ENCODE assay signal across 35 cellular contexts in the genomic region with DNA sequence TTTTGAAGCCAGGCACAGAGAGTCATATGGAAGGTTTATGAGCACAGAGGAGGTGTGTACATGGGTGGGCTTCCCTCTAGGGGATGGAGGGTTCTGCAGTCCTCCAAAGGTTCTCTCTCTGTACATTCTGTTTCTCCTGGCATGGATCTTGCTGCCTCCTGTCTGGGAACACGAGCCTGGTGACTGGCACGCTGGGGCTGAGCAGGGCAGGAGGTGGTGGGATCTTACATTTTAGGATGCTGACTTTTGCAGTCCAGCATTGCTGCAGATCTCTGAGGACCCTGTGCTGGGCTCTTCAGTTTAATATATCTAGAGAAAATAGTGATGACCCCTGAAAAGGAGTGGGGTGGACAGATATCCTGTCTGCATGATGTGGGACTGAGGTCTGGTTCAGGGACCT. TPM values are rescaled to one million over a fixed set of nuclear protein-coding genes. Genes with fewer than 3 reads are reported as not detected.
"Had no signal": no experiment of that assay in that cellular context is flagged by ENCODE, and none has a peak within 500 bp of the region (broad histone marks: within the 10 kb centered on the region; RNA-seq: fewer than 3 reads in every experiment).

No MANE protein-coding gene starts in this region.

- H3K27ac Mint-ChIP-seq: activated CD4-positive, alpha-beta memory T cell treated with anti-CD3 and anti-CD28 coated beads for 36 hours; activated naive CD8-positive, alpha-beta T cell treated with anti-CD3 and anti-CD28 coated beads for 36 hours; activated T-helper 1 cell treated with anti-CD3 and anti-CD28 coated beads, Interleukin-12 subunit alpha, Interleukin-12 subunit beta, Interleukin-2, Interleukin-4 antibody, amounts not matched to agents 30 ng/mL and 10 ng/mL and 1 ng/mL, durations not matched to agents 14 hours and 24 hours and 36 hours; WTC11 had no signal

- H3K4me3 ChIP-seq: body of pancreas, breast epithelium, MG63, Peyer's patch had no signal

- H3K4me3 Mint-ChIP-seq: activated CD4-positive, alpha-beta memory T cell treated with anti-CD3 and anti-CD28 coated beads for 36 hours; activated naive CD8-positive, alpha-beta T cell treated with anti-CD3 and anti-CD28 coated beads for 36 hours; activated T-cell treated with anti-CD3 and anti-CD28 coated beads, Interleukin-2, amount 50 U/mL, for 4 hours; activated T-helper 1 cell treated with anti-CD3 and anti-CD28 coated beads, Interleukin-12 subunit alpha, Interleukin-12 subunit beta, Interleukin-2, Interleukin-4 antibody, amounts not matched to agents 30 ng/mL and 10 ng/mL and 1 ng/mL, durations not matched to agents 14 hours and 24 hours and 36 hours; WTC11 had no signal

- H3K9me3 Mint-ChIP-seq: activated T-cell treated with anti-CD3 and anti-CD28 coated beads, Interleukin-2, amount 50 U/mL, for 4 hours had no signal

- H3K36me3 Mint-ChIP-seq: activated CD4-positive, alpha-beta memory T cell treated with anti-CD3 and anti-CD28 coated beads for 36 hours; activated naive CD8-positive, alpha-beta T cell treated with anti-CD3 and anti-CD28 coated beads for 36 hours; WTC11 had no signal

- H3K27ac ChIP-seq: body of pancreas, breast epithelium, Peyer's patch had no signal

- H3K4me1 ChIP-seq: body of pancreas, breast epithelium, Peyer's patch had no signal

- H3K4me1 Mint-ChIP-seq: WTC11 had no signal

- DNase-seq: activated CD4-positive, alpha-beta memory T cell treated with anti-CD3 and anti-CD28 coated beads for 36 hours; activated CD4-positive, alpha-beta T cell treated with anti-CD3 and anti-CD28 coated beads for 4 hours; activated CD4-positive, alpha-beta T cell treated with anti-CD3 and anti-CD28 coated beads, Interleukin-2, amount 50 U/mL, for 1 hour; activated CD4-positive, CD25-positive, alpha-beta regulatory T cell treated with anti-CD3 and anti-CD28 coated beads, Interleukin-2, amount 50 U/mL, for 72 hours; activated CD8-positive, alpha-beta memory T cell treated with anti-CD3 and anti-CD28 coated beads, Interleukin-2, amount 50 U/mL, for 4 hours; activated gamma-delta T cell treated with Interleukin-2 at 50 U/mL for 16 hours; activated naive CD4-positive, alpha-beta T cell treated with anti-CD3 and anti-CD28 coated beads, Interleukin-2, amount 50 U/mL, for 16 hours; activated naive CD8-positive, alpha-beta T cell treated with anti-CD3 and anti-CD28 coated beads for 36 hours; activated T-cell treated with anti-CD3 and anti-CD28 coated beads for 4 hours; activated T-cell treated with anti-CD3 and anti-CD28 coated beads, Interleukin-2, amount 50 U/mL, for 4 hours; amniotic stem cell; body of pancreas; Kasumi-1; KG1; MG63; NCI-H1048; NCI-H1105 treated with DMSO at 0.1 percent for 48 hours; NCI-H1436; NCI-H1694; NCI-H1930; NCI-H2081 treated with DMSO at 0.1 percent for 48 hours; NCI-H510A; NCI-H526; NCI-H748 treated with DMSO at 0.1 percent for 48 hours; NK-92 treated with Interleukin-12 subunit alpha and Interleukin-12 subunit beta, amount 100 ng/mL, for 24 hours; PC-3; Peyer's patch; RPMI8226; SIG-M5 had no signal

- ATAC-seq: activated T-cell treated with anti-CD3 and anti-CD28 coated beads, Interleukin-2, amount 50 U/mL, for 4 hours; body of pancreas; PC-3; WTC11 had no signal

- H3K36me3 ChIP-seq: breast epithelium, MG63, Peyer's patch had no signal

- H3K27me3 ChIP-seq: MG63, Peyer's patch had no signal

- H3K9me3 ChIP-seq: body of pancreas, breast epithelium, Peyer's patch had no signal

RNA-seq across cellular contexts. Expression of a gene that starts 23.0 kb away (rescaled TPM):
- total RNA-seq: activated CD4-positive, alpha-beta memory T cell treated with anti-CD3 and anti-CD28 coated beads for 36 hours; activated naive CD8-positive, alpha-beta T cell treated with anti-CD3 and anti-CD28 coated beads for 36 hours; activated T-cell treated with anti-CD3 and anti-CD28 coated beads, Interleukin-2, amount 50 U/mL, for 4 hours; activated T-helper 1 cell treated with anti-CD3 and anti-CD28 coated beads, Interleukin-12 subunit alpha, Interleukin-12 subunit beta, Interleukin-2, Interleukin-4 antibody, amounts not matched to agents 30 ng/mL and 10 ng/mL and 1 ng/mL, durations not matched to agents 14 hours and 24 hours and 36 hours; SK-MEL-5; T-helper 1 cell treated with Interleukin-12 subunit alpha and Interleukin-12 subunit beta and Interleukin-4 antibody, amounts not matched to agents 30 ng/mL and 1 ng/mL, for 36 hours; T-helper 2 cell treated with Interferon-gamma antibody and Interleukin-4, amounts not matched to agents 100 ng/mL and 5 ng/mL, for 36 hours had no signal

RNA-seq across cellular contexts. Expression of a gene that starts 34.7 kb away (rescaled TPM):
- total RNA-seq: activated CD4-positive, alpha-beta memory T cell treated with anti-CD3 and anti-CD28 coated beads for 36 hours; activated naive CD8-positive, alpha-beta T cell treated with anti-CD3 and anti-CD28 coated beads for 36 hours; activated T-cell treated with anti-CD3 and anti-CD28 coated beads, Interleukin-2, amount 50 U/mL, for 4 hours; activated T-helper 1 cell treated with anti-CD3 and anti-CD28 coated beads, Interleukin-12 subunit alpha, Interleukin-12 subunit beta, Interleukin-2, Interleukin-4 antibody, amounts not matched to agents 30 ng/mL and 10 ng/mL and 1 ng/mL, durations not matched to agents 14 hours and 24 hours and 36 hours; PC-3; SK-MEL-5; T-helper 1 cell treated with Interleukin-12 subunit alpha and Interleukin-12 subunit beta and Interleukin-4 antibody, amounts not matched to agents 30 ng/mL and 1 ng/mL, for 36 hours; T-helper 2 cell treated with Interferon-gamma antibody and Interleukin-4, amounts not matched to agents 100 ng/mL and 5 ng/mL, for 36 hours had no signal
